ENCODE assay signal across 8 cellular contexts in genomic region chr1:23693599-23693998, GRCh38. TPM values are rescaled to one million over a fixed set of nuclear protein-coding genes. Genes with fewer than 3 reads are reported as not detected.
DNase-seq lines count a peak whose midpoint lies in the region; ATAC-seq and TF ChIP-seq lines count a peak whose summit lies in the region.
"Had no signal": no experiment of that assay in that cellular context is flagged by ENCODE, and none has a peak within 500 bp of the region (broad histone marks: within the 10 kb centered on the region; RNA-seq: fewer than 3 reads in every experiment).

No MANE protein-coding gene starts in this region.

- no peak overlapping the region for H2BK5ac ChIP-seq in trophoblast cell (ENCODE audit: low read depth, low read length, poor library complexity)

- TF ChIP-seq EP300 in upper lobe of left lung (IDR thresholded peaks at IDR 0.05), result no peak

- H2AFZ ChIP-seq in GM23248 (no peak overlapping the region), trophoblast cell (ENCODE audit: insufficient read depth, low read length, poor library complexity) (no peak overlapping the region)

- peaks cover 47% of the 10 kb centered on the region for H3K4me1 ChIP-seq in GM23248 (ENCODE audit: insufficient read depth)
- peaks cover 4% of the 10 kb centered on the region for H3K4me1 ChIP-seq in endodermal cell (ENCODE audit: control insufficient read depth, insufficient read depth, low read length)
- H3K4me1 ChIP-seq in trophoblast cell (ENCODE audit: control insufficient read depth in 1 of 2, insufficient read depth in 2 of 2, low read length in 2 of 2), result peaks cover 3 to 5% of the 10 kb centered on the region in 2 experiments
- peaks cover 32 to 54% (median 43%) of the 10 kb centered on the region in 4 donors for H3K4me1 ChIP-seq in upper lobe of left lung

- H3K23ac ChIP-seq in trophoblast cell (ENCODE audit: low read length), result no peak overlapping the region

- H3K9ac ChIP-seq in GM23248 (peak overlapping the region; percentile 98), endodermal cell (ENCODE audit: extremely low read depth, low read length, poor library complexity, severe bottlenecking) (no peak overlapping the region), trophoblast cell (ENCODE audit: low read length) (no peak overlapping the region)

- H3K27me3 ChIP-seq in GM23248 (replicated peaks; ENCODE audit: insufficient read depth) (no peaks in the 10 kb centered on the region), endodermal cell (ENCODE audit: control insufficient read depth, insufficient read depth, low read length, poor library complexity, severe bottlenecking) (no peaks in the 10 kb centered on the region), trophoblast cell (ENCODE audit: insufficient read depth, low read length) (no peaks in the 10 kb centered on the region), upper lobe of left lung (no peaks in the 10 kb centered on the region)

- ATAC-seq in GM19035 (IDR thresholded peaks at IDR 0.05; ENCODE audit: unreplicated experiment) (no peak), upper lobe of left lung (ENCODE audit: low FRiP score in 2 of 2) (no peak)

- no peak overlapping the region for H2BK120ac ChIP-seq in trophoblast cell (ENCODE audit: insufficient read depth, low read length, poor library complexity)

- H3K4ac ChIP-seq in trophoblast cell (ENCODE audit: low read depth, low read length), result peak overlapping the region; percentile 26

- peak overlapping the region; percentile 95 for H3K4me3 ChIP-seq in GM23248
- H3K4me3 ChIP-seq in endodermal cell (ENCODE audit: low read length), result peak overlapping the region; percentile 98
- no peak overlapping the region for H3K4me3 ChIP-seq in trophoblast cell (ENCODE audit: low read depth, low read length)
- H3K4me3 ChIP-seq in upper lobe of left lung, result peak overlapping the region in 1 of 4 donors; percentile 16

- peaks cover 7% of the 10 kb centered on the region for H3K9me3 Mint-ChIP-seq in endodermal cell

- H3K36me3 ChIP-seq in GM23248 (ENCODE audit: low read depth) (peaks cover 60% of the 10 kb centered on the region), endodermal cell (ENCODE audit: control insufficient read depth, insufficient read depth, low read length) (peaks cover 64% of the 10 kb centered on the region), trophoblast cell (ENCODE audit: control insufficient read depth in 1 of 2, insufficient read depth in 2 of 2, low read length in 2 of 2) (peaks cover 25 to 47% of the 10 kb centered on the region in 2 experiments), upper lobe of left lung (peaks cover 26 to 61% (median 50%) of the 10 kb centered on the region in 4 donors)

- H3K4me1 Mint-ChIP-seq in endodermal cell, result peaks cover 36% of the 10 kb centered on the region

- no peak overlapping the region for H2AK5ac ChIP-seq in trophoblast cell (ENCODE audit: low read length)

- no peak overlapping the region for H4K8ac ChIP-seq in trophoblast cell (ENCODE audit: low read depth, low read length)

- no peak overlapping the region for H4K91ac ChIP-seq in trophoblast cell (ENCODE audit: low read depth, low read length)

- no peak overlapping the region for H3K18ac ChIP-seq in trophoblast cell (ENCODE audit: low read length)

- H3K27ac ChIP-seq in GM23248 (peak overlapping the region; percentile 84; the same call in 1 of the 2 replicates), endodermal cell (ENCODE audit: low read depth, low read length) (no peak overlapping the region), trophoblast cell (ENCODE audit: low read depth, low read length) (no peak overlapping the region), upper lobe of left lung (no peak overlapping the region)

- H4K12ac ChIP-seq in trophoblast cell (ENCODE audit: low read depth, low read length), result no peak overlapping the region

- H3K36me3 Mint-ChIP-seq in endodermal cell (ENCODE audit: low read depth), result peaks cover 65% of the 10 kb centered on the region

- no peak for TF ChIP-seq POLR2A in upper lobe of left lung (IDR thresholded peaks at IDR 0.05)

- H3K9me2 ChIP-seq in GM23248 (ENCODE audit: insufficient read depth), result no peaks in the 10 kb centered on the region

- H3K4me2 ChIP-seq in GM23248 (ENCODE audit: unreplicated experiment), result peak overlapping the region; percentile 100
- H3K4me2 ChIP-seq in trophoblast cell (ENCODE audit: low read length), result peak overlapping the region; percentile 68

- in situ Hi-C loops in GM23248 (cut with MboI), result no loop called here

- peaks cover 33% of the 10 kb centered on the region for H4K20me1 ChIP-seq in GM23248 (ENCODE audit: insufficient read depth)

- peaks cover 4% of the 10 kb centered on the region for H3K79me1 ChIP-seq in trophoblast cell (ENCODE audit: low read length)

- H3K79me2 ChIP-seq in GM23248 (ENCODE audit: insufficient read depth) (peaks cover 70% of the 10 kb centered on the region), trophoblast cell (ENCODE audit: control insufficient read depth, insufficient read depth, low read length, poor library complexity) (peaks cover 17% of the 10 kb centered on the region)

- H3K9me3 ChIP-seq in GM23248 (ENCODE audit: low read depth) (no peaks in the 10 kb centered on the region), endodermal cell (ENCODE audit: control insufficient read depth, low read length) (peaks cover 6% of the 10 kb centered on the region), trophoblast cell (ENCODE audit: insufficient read depth, low read depth, low read length) (no peaks in the 10 kb centered on the region), upper lobe of left lung (no peaks in the 10 kb centered on the region)

- WGBS in GM23248 (ENCODE audit: low coverage in 1 of 2, low lambda C conversion rate in 2 of 2, missing lambda C conversion rate in 2 of 2), 2 experiments, result 97 to 100% methylated on average over 2 of the region's 2 CpGs
- 98 to 100% methylated on average over 1 to 2 of the region's 2 CpGs for WGBS in endodermal cell (ENCODE audit: insufficient coverage in 1 of 2, insufficient read length in 1 of 2), 2 experiments
- WGBS in trophoblast cell (ENCODE audit: extremely low coverage, insufficient coverage, insufficient read length), result no CpG with 5 or more reads among the region's 2 CpGs
- 68% methylated on average over 2 of the region's 2 CpGs for WGBS in upper lobe of left lung, 2 donors

- no peak overlapping the region for H2BK12ac ChIP-seq in trophoblast cell (ENCODE audit: low read length)

- no peak for DNase-seq in GM23248
- DNase-seq in endodermal cell, result no peak
- no peak for DNase-seq in trophoblast cell
- no peak for DNase-seq in upper lobe of left lung
- DNase-seq in amniotic stem cell (lab: John Stamatoyannopoulos, UW), result no peak
- DNase-seq: KG1 had no signal

- TF ChIP-seq CTCF in endodermal cell (conservative IDR thresholded peaks at IDR 0.05) (no peak), upper lobe of left lung (IDR thresholded peaks at IDR 0.05) (no peak)

- H3K14ac ChIP-seq in trophoblast cell (ENCODE audit: low read length), result no peak overlapping the region

- peaks cover 57% of the 10 kb centered on the region for H3F3A ChIP-seq in GM23248 (ENCODE audit: insufficient read depth)

- peak overlapping the region; percentile 45 for H3K27ac Mint-ChIP-seq in endodermal cell

- H3K4me3 Mint-ChIP-seq in endodermal cell, result peak overlapping the region; percentile 98

- H3K27me3 Mint-ChIP-seq in endodermal cell (ENCODE audit: insufficient read depth), result no peaks in the 10 kb centered on the region

TF ChIP-seq in PFSK-1, 5 proteins besides CTCF, POLR2A, EP300 and RAD21:
- peak; percentile 14; the same call in 1 of the 2 replicates for TF ChIP-seq POLR2AphosphoS5 (IDR thresholded peaks at IDR 0.05; ENCODE audit: low read depth, low read length)
- TF ChIP-seq FOXP2 (optimal IDR thresholded peaks at IDR 0.05; ENCODE audit: borderline replicate concordance, extremely low read depth, extremely low read length, insufficient read depth), result no peak

RNA-seq across cellular contexts. Expression of gene RPL11, which starts 2.0 kb away (rescaled TPM):
- total RNA-seq in GM23248 (2014; rRNA removed; shearing (Covaris generic)), result 422 and 555 TPM in 2 replicates
- 444 and 449 TPM in 2 replicates for polyA plus RNA-seq in GM23248 (2016; fragmentation: Nextera tagmentation; extraction: Ambion mirVana)
- 2,000 TPM for polyA plus RNA-seq in PFSK-1 (2012; ENCODE audit: insufficient read length, low read depth)
- total RNA-seq in endodermal cell (1,000 to 10,000 TPM; 1,338 to 1,473 TPM), upper lobe of left lung (1,000 to 10,000 TPM in 1 of 6 donors, 100 to 1,000 TPM in 5; 497 to 1,020 (median 874) TPM)
- polyA plus RNA-seq in endodermal cell (2013, experiment 1 of 2), result 1,683 TPM
- polyA plus RNA-seq in endodermal cell (2013, experiment 2 of 2), result 1,573 TPM
- 1,687 and 1,801 TPM in 2 replicates for polyA plus RNA-seq in trophoblast cell (2013)

RNA-seq across cellular contexts. Expression of gene ELOA, which starts 49.7 kb away (rescaled TPM):
- total RNA-seq in GM23248 (2014; rRNA removed; shearing (Covaris generic)), result 44.3 and 49.6 TPM in 2 replicates
- polyA plus RNA-seq in GM23248 (2016; fragmentation: Nextera tagmentation; extraction: Ambion mirVana), result 46.4 and 50.1 TPM in 2 replicates
- 27.5 TPM for polyA plus RNA-seq in PFSK-1 (2012; ENCODE audit: insufficient read length, low read depth)
- total RNA-seq in endodermal cell (10 to 100 TPM; 33.3 to 42.4 TPM), upper lobe of left lung (10 to 100 TPM; 43.2 to 71.2 (median 59.0) TPM)
- polyA plus RNA-seq in endodermal cell (2013, experiment 1 of 2), result 28.2 TPM
- polyA plus RNA-seq in endodermal cell (2013, experiment 2 of 2), result 26.4 TPM
- polyA plus RNA-seq in trophoblast cell (2013), result 28.1 and 28.4 TPM in 2 replicates
